In genomic region chr1:119327066-119327435, GRCh38 we compare ENCODE assay signal across 9 cellular contexts. TPM values are rescaled to one million over a fixed set of nuclear protein-coding genes. Genes with fewer than 3 reads are reported as not detected.
DNase-seq lines count a peak whose midpoint lies in the region; ATAC-seq and TF ChIP-seq lines count a peak whose summit lies in the region.
"Had no signal": no experiment of that assay in that cellular context is flagged by ENCODE, and none has a peak within 500 bp of the region (broad histone marks: within the 10 kb centered on the region; RNA-seq: fewer than 3 reads in every experiment).

No MANE protein-coding gene starts in this region.

- H3K4me3 Mint-ChIP-seq in progenitor cell of endocrine pancreas (ENCODE audit: low read depth) = peak overlapping the region; percentile 70

- no peak overlapping the region for H3K27ac Mint-ChIP-seq in progenitor cell of endocrine pancreas

- no peak for ATAC-seq in HG02870 (IDR thresholded peaks at IDR 0.05; ENCODE audit: unreplicated experiment)

- H3K4me3 ChIP-seq in fibroblast of villous mesenchyme (ENCODE audit: low read depth, low read length) (peak overlapping the region; percentile 39), lower leg skin (ENCODE audit: low read depth, poor library complexity, severe bottlenecking) (no peak overlapping the region)

- no peaks in the 10 kb centered on the region for H3K9me3 Mint-ChIP-seq in progenitor cell of endocrine pancreas (ENCODE audit: low read depth)

- peaks cover 42% of the 10 kb centered on the region for H3K27me3 Mint-ChIP-seq in progenitor cell of endocrine pancreas

- H3K4me1 Mint-ChIP-seq in progenitor cell of endocrine pancreas (ENCODE audit: low read depth) = peaks cover 6% of the 10 kb centered on the region

- DNase-seq in ELF-1 (ENCODE audit: low read depth, low spot score) (peak; percentile 91), SW480 (ENCODE audit: low spot score) (peak; percentile 95), fibroblast of villous mesenchyme (ENCODE audit: low read depth) (peak; percentile 7), progenitor cell of endocrine pancreas (ENCODE audit: low spot score, unreplicated experiment) (no peak), COLO668 (lab: John Stamatoyannopoulos, UW; ENCODE audit: unreplicated experiment) (no peak), lower leg skin (ENCODE audit: low spot score in 2 of 2) (no peak), cerebellum (ENCODE audit: low spot score) (no peak)

- no peaks in the 10 kb centered on the region for H3K36me3 Mint-ChIP-seq in progenitor cell of endocrine pancreas (ENCODE audit: insufficient read depth)

- TF ChIP-seq POLR2A in lower leg skin (IDR thresholded peaks at IDR 0.05) = no peak

- no peak for TF ChIP-seq CTCF in fibroblast of villous mesenchyme (IDR thresholded peaks at IDR 0.05; ENCODE audit: insufficient read depth, low read depth, low read length)
- TF ChIP-seq CTCF in progenitor cell of endocrine pancreas (IDR thresholded peaks at IDR 0.05; ENCODE audit: unreplicated experiment) = no peak
- no peak for TF ChIP-seq CTCF in lower leg skin (IDR thresholded peaks at IDR 0.05)

- intact Hi-C loops in lower leg skin (cut with DNase I; ENCODE audit: low total_unique reads) = no loop called here

- WGBS in lower leg skin, 2 donors = 3 to 6% methylated on average over 12 to 14 of the region's 18 CpGs

RNA-seq across cellular contexts. Expression of gene HAO2, which starts 41.5 kb away (rescaled TPM):
- total RNA-seq in fibroblast of villous mesenchyme (not detected in 2 replicates), progenitor cell of endocrine pancreas (not detected in 2 replicates), lower leg skin (1 to 10 TPM in 3 of 4 donors, under 1 TPM in 1; 0.30 to 7.0 (median 2.7) TPM), cerebellum (not detected)
- total RNA-seq: pulmonary artery endothelial cell had no signal

Comparison
In these comparisons a context has a peak if more than half of its experiments do, and no peak if none do; other contexts are left out.
1. DNase-seq: peak in ELF-1 (single experiment), SW480 (single experiment) and fibroblast of villous mesenchyme (single experiment); none in progenitor cell of endocrine pancreas (single experiment), COLO668 (single experiment), lower leg skin (0 of 2) and cerebellum (single experiment).